ENCODE assay signal across 10 cellular contexts in genomic region chr5:176658817-176659216, GRCh38. TPM values are rescaled to one million over a fixed set of nuclear protein-coding genes. Genes with fewer than 3 reads are reported as not detected.
DNase-seq lines count a peak whose midpoint lies in the region; ATAC-seq and TF ChIP-seq lines count a peak whose summit lies in the region.
"Had no signal": no experiment of that assay in that cellular context is flagged by ENCODE, and none has a peak within 500 bp of the region (broad histone marks: within the 10 kb centered on the region; RNA-seq: fewer than 3 reads in every experiment).

No MANE protein-coding gene starts in this region.

- H3K27me3 Mint-ChIP-seq in activated T-helper 17 cell treated with anti-CD3 and anti-CD28 coated beads, Interleukin-2, amount 50 U/mL, for 72 hours, result peaks cover 4% of the 10 kb centered on the region

- H3K27me3 ChIP-seq in BLaER1 (no peaks in the 10 kb centered on the region), lower lobe of right lung (ENCODE audit: low read depth) (peaks cover 3% of the 10 kb centered on the region), prostate gland (replicated peaks; ENCODE audit: insufficient read depth) (no peaks in the 10 kb centered on the region)

- peak overlapping the region; percentile 95 for H3K4me2 ChIP-seq in BLaER1

- intact Hi-C loops in lower lobe of right lung (cut with DNase I) (no loop called here), prostate gland (cut with DNase I) (loop anchor here (5.0 kb wide), 2 partner anchors 298 to 453 kb away; no protein-coding TSS in a partner anchor)

- no peak overlapping the region for H3K9ac ChIP-seq in BLaER1

- H3K4me3 ChIP-seq in BLaER1, result peak overlapping the region; percentile 56
- peak overlapping the region; percentile 39 for H3K4me3 ChIP-seq in lower lobe of right lung
- H3K4me3 ChIP-seq in prostate gland, result no peak overlapping the region
- H3K4me3 ChIP-seq: psoas muscle had no signal

- peak overlapping the region; percentile 58 for H3K4me3 Mint-ChIP-seq in activated T-helper 17 cell treated with anti-CD3 and anti-CD28 coated beads, Interleukin-2, amount 50 U/mL, for 72 hours

- peaks cover 21% of the 10 kb centered on the region for H3K36me3 Mint-ChIP-seq in activated T-helper 17 cell treated with anti-CD3 and anti-CD28 coated beads, Interleukin-2, amount 50 U/mL, for 72 hours (ENCODE audit: low read depth)

- H3K27ac ChIP-seq in BLaER1, result 0 out of 2 replicates have a peak overlapping the region, but pooled peaks have one; percentile 10
- peak overlapping the region; percentile 44 for H3K27ac ChIP-seq in lower lobe of right lung
- no peak overlapping the region for H3K27ac ChIP-seq in prostate gland
- H3K27ac ChIP-seq: epithelial cell of prostate, psoas muscle had no signal

- H3K9me3 Mint-ChIP-seq in activated T-helper 17 cell treated with anti-CD3 and anti-CD28 coated beads, Interleukin-2, amount 50 U/mL, for 72 hours, result no peaks in the 10 kb centered on the region

- H3K4me1 ChIP-seq in BLaER1, result peaks cover 70% of the 10 kb centered on the region
- peaks cover 25% of the 10 kb centered on the region for H3K4me1 ChIP-seq in lower lobe of right lung
- H3K4me1 ChIP-seq in prostate gland (replicated peaks), result no peaks in the 10 kb centered on the region

- DNase-seq in lower lobe of right lung (no peak), HuH-7 (ENCODE audit: low spot score) (no peak), prostate gland (ENCODE audit: low spot score) (no peak), SK-N-DZ (ENCODE audit: low spot score) (no peak)
- DNase-seq: psoas muscle had no signal

- no peak for TF ChIP-seq POLR2A in GM18505 (IDR thresholded peaks at IDR 0.05; ENCODE audit: borderline replicate concordance, extremely low read depth, insufficient read depth, insufficient read length)
- no peak for TF ChIP-seq POLR2A in prostate gland (IDR thresholded peaks at IDR 0.05)

- 72% methylated on average over 7 of the region's 7 CpGs for WGBS in prostate gland

- H4K20me1 ChIP-seq in BLaER1, result peaks cover 66% of the 10 kb centered on the region

- H3K36me3 ChIP-seq in BLaER1, result peaks cover 40% of the 10 kb centered on the region
- peaks cover 33% of the 10 kb centered on the region for H3K36me3 ChIP-seq in lower lobe of right lung
- H3K36me3 ChIP-seq in prostate gland, result peaks cover 0 to 4% of the 10 kb centered on the region in 2 donors

- H3K27ac Mint-ChIP-seq in activated T-helper 17 cell treated with anti-CD3 and anti-CD28 coated beads, Interleukin-2, amount 50 U/mL, for 72 hours, result peak overlapping the region; percentile 16

- no peak for TF ChIP-seq CTCF in lower lobe of right lung (IDR thresholded peaks at IDR 0.05)
- no peak for TF ChIP-seq CTCF in prostate gland (IDR thresholded peaks at IDR 0.05)

- peaks cover 34% of the 10 kb centered on the region for H3K4me1 Mint-ChIP-seq in activated T-helper 17 cell treated with anti-CD3 and anti-CD28 coated beads, Interleukin-2, amount 50 U/mL, for 72 hours

- no peaks in the 10 kb centered on the region for H3K9me3 ChIP-seq in BLaER1
- H3K9me3 ChIP-seq in lower lobe of right lung, result no peaks in the 10 kb centered on the region
- no peaks in the 10 kb centered on the region for H3K9me3 ChIP-seq in prostate gland
- H3K9me3 ChIP-seq: psoas muscle had no signal

- ATAC-seq in HG02981 (IDR thresholded peaks at IDR 0.05; ENCODE audit: unreplicated experiment) (peak; percentile 37), lower lobe of right lung (peak; percentile 56 to 57), GM18505 (IDR thresholded peaks at IDR 0.05; ENCODE audit: unreplicated experiment) (no peak)
- no peak for ATAC-seq in activated T-helper 17 cell treated with anti-CD3 and anti-CD28 coated beads, Interleukin-2, amount 50 U/mL, for 72 hours (replicated peaks)

RNA-seq across cellular contexts. Expression of gene TSPAN17, which starts 11.5 kb away (rescaled TPM):
- total RNA-seq in activated T-helper 17 cell treated with anti-CD3 and anti-CD28 coated beads, Interleukin-2, amount 50 U/mL, for 72 hours, result 10 to 100 TPM; 26.7 to 53.0 TPM
- total RNA-seq in lower lobe of right lung (32.3 TPM), prostate gland (10 to 100 TPM; 17.6 to 38.1 TPM)
- polyA plus RNA-seq in SK-N-DZ (2014; cell fraction: cytosol; rRNA removed), result 22.4 and 22.7 TPM in 2 replicates
- 43.2 and 45.4 TPM in 2 replicates for polyA plus RNA-seq in SK-N-DZ (2014; cell fraction: nucleus; rRNA removed)

RNA-seq across cellular contexts. Expression of gene EIF4E1B, which starts 28.3 kb away (rescaled TPM):
- total RNA-seq in activated T-helper 17 cell treated with anti-CD3 and anti-CD28 coated beads, Interleukin-2, amount 50 U/mL, for 72 hours, result not detected
- total RNA-seq in lower lobe of right lung, result not detected
- total RNA-seq in prostate gland, result 1 to 10 TPM in 1 of 2 donors, not detected in 1; 1.6 TPM
- not detected in 2 replicates for polyA plus RNA-seq in SK-N-DZ (2014; cell fraction: cytosol; rRNA removed)
- not detected in 2 replicates for polyA plus RNA-seq in SK-N-DZ (2014; cell fraction: nucleus; rRNA removed)
- total RNA-seq: psoas muscle had no signal

RNA-seq across cellular contexts. Expression of gene SNCB, which starts 28.5 kb away (rescaled TPM):
- total RNA-seq in activated T-helper 17 cell treated with anti-CD3 and anti-CD28 coated beads, Interleukin-2, amount 50 U/mL, for 72 hours, result not detected
- not detected for total RNA-seq in lower lobe of right lung
- not detected for total RNA-seq in prostate gland
- 1.9 and 2.7 TPM in 2 replicates for polyA plus RNA-seq in SK-N-DZ (2014; cell fraction: cytosol; rRNA removed)
- polyA plus RNA-seq in SK-N-DZ (2014; cell fraction: nucleus; rRNA removed), result 0.81 and 2.3 TPM in 2 replicates

RNA-seq across cellular contexts. Expression of gene GPRIN1, which starts 48.9 kb away (rescaled TPM):
- total RNA-seq in activated T-helper 17 cell treated with anti-CD3 and anti-CD28 coated beads, Interleukin-2, amount 50 U/mL, for 72 hours, result 1 to 10 TPM; 4.8 to 8.9 TPM
- total RNA-seq in lower lobe of right lung, result 1.4 TPM
- 1 to 10 TPM in 1 of 2 donors, under 1 TPM in 1; 0.14 to 6.6 TPM for total RNA-seq in prostate gland
- polyA plus RNA-seq in SK-N-DZ (2014; cell fraction: cytosol; rRNA removed), result 61.6 and 68.7 TPM in 2 replicates
- 25.8 and 29.2 TPM in 2 replicates for polyA plus RNA-seq in SK-N-DZ (2014; cell fraction: nucleus; rRNA removed)

Comparison
In these comparisons a context has a peak if more than half of its experiments do, and no peak if none do; other contexts are left out.
1. H3K27ac ChIP-seq: peak in BLaER1 (single experiment) and lower lobe of right lung (single experiment); none in prostate gland (0 of 2).
2. H3K4me3 ChIP-seq: peak in BLaER1 (single experiment) and lower lobe of right lung (single experiment); none in prostate gland (0 of 2).
3. ATAC-seq: peak in HG02981 (single experiment) and lower lobe of right lung (2 of 2); none in activated T-helper 17 cell treated with anti-CD3 and anti-CD28 coated beads, Interleukin-2, amount 50 U/mL, for 72 hours (single experiment) and GM18505 (single experiment).